In the genomic region with DNA sequence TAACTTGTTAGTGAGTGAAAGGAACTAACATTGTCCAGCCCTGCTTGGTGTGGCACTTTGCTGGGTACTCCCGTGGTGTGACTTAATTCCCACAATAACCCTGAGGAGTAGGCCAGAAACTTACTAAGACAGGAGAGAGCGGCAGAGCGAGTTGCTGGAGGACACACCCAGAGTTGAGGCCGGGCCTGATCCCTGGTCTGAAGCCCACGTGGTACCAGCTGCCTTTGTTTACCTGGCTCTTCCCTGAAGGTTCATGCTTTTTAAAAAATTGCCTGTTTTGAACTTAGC, we compare ENCODE assay signal across 8 cellular contexts. TPM values are rescaled to one million over a fixed set of nuclear protein-coding genes. Genes with fewer than 3 reads are reported as not detected.
DNase-seq lines count a peak whose midpoint lies in the region; ATAC-seq and TF ChIP-seq lines count a peak whose summit lies in the region.

No MANE protein-coding gene starts in this region.

- H3K36me3 Mint-ChIP-seq in activated T-cell treated with anti-CD3 and anti-CD28 coated beads, Interleukin-2, amount 50 U/mL, for 72 hours (ENCODE audit: insufficient read depth in 2 of 2) = no peaks in the 10 kb centered on the region

- peak overlapping the region; percentile 96 for H2AFZ ChIP-seq in OCI-LY7 (ENCODE audit: low read length)

- H3K4me3 ChIP-seq in OCI-LY7 (ENCODE audit: low read depth, low read length, poor library complexity, severe bottlenecking) (peak overlapping the region; percentile 90), lung (peak overlapping the region; percentile 80), upper lobe of left lung (peak overlapping the region; percentile 71 to 99 (median 95))

- peak overlapping the region; percentile 80 for H3K4me2 ChIP-seq in OCI-LY7 (ENCODE audit: low read length)

- peak in 1 of 2 donors; percentile 13 for DNase-seq in activated T-cell treated with anti-CD3 and anti-CD28 coated beads, Interleukin-2, amount 50 U/mL, for 72 hours
- DNase-seq in activated T-cell treated with anti-CD3 and anti-CD28 coated beads, Interleukin-2, amount 50 U/mL, for 1 hour = no peak
- DNase-seq in OCI-LY7 (ENCODE audit: low spot score) = peak; percentile 36
- peak; percentile 29 for DNase-seq in dedifferentiated amniotic fluid mesenchymal stem cell (ENCODE audit: extremely low spot score)
- no peak for DNase-seq in lung (ENCODE audit: low spot score)
- peak in 1 of 2 donors; percentile 65 for DNase-seq in upper lobe of left lung
- DNase-seq in NCI-H2029 treated with DMSO at 0.1 percent for 48 hours (lab: John Stamatoyannopoulos, UW) = no peak
- no peak for DNase-seq in UCSD-AML1 (lab: John Stamatoyannopoulos, UW; ENCODE audit: unreplicated experiment)

- intact Hi-C loops in OCI-LY7 (cut with micrococcal nuclease; ENCODE audit: unreplicated experiment) = no loop called here

- no peaks in the 10 kb centered on the region for H4K20me1 ChIP-seq in OCI-LY7 (ENCODE audit: insufficient read depth, low read length)

- H3K27ac ChIP-seq in OCI-LY7 (ENCODE audit: low read depth, low read length, poor library complexity, severe bottlenecking) (peak overlapping the region; percentile 46), lung (ENCODE audit: low read depth in 1 of 2, low read length in 1 of 2) (peak overlapping the region; percentile 94 to 97), upper lobe of left lung (peak overlapping the region; percentile 87 to 96 (median 92))

- no peak for TF ChIP-seq POLR2A in upper lobe of left lung (IDR thresholded peaks at IDR 0.05)

- BruUV-seq in OCI-LY7 (replicated peaks; lab: Mats Ljungman, UMichigan) = no TSS peak

- H3K27me3 Mint-ChIP-seq in activated T-cell treated with anti-CD3 and anti-CD28 coated beads, Interleukin-2, amount 50 U/mL, for 72 hours (ENCODE audit: low read depth) = peaks cover 12% of the 10 kb centered on the region

- peaks cover 10% of the 10 kb centered on the region for H3K4me1 Mint-ChIP-seq in activated T-cell treated with anti-CD3 and anti-CD28 coated beads, Interleukin-2, amount 50 U/mL, for 72 hours (ENCODE audit: low read depth)

- CTCF ChIA-PET in OCI-LY7 (lab: Charles Lee; ENCODE audit: unreplicated experiment) = no interaction called here

- H3K27me3 ChIP-seq in lung (ENCODE audit: control insufficient read depth, insufficient read depth) (no peaks in the 10 kb centered on the region), upper lobe of left lung (no peaks in the 10 kb centered on the region)

- TF ChIP-seq EP300 in upper lobe of left lung (IDR thresholded peaks at IDR 0.05) = no peak

- H3K4me3 Mint-ChIP-seq in activated T-cell treated with anti-CD3 and anti-CD28 coated beads, Interleukin-2, amount 50 U/mL, for 72 hours = peak overlapping the region; percentile 88

- peaks cover 6% of the 10 kb centered on the region; the same call in 1 of the 2 replicates for H3K79me2 ChIP-seq in OCI-LY7 (ENCODE audit: insufficient read depth, low read depth, low read length)

- H3K27ac Mint-ChIP-seq in activated T-cell treated with anti-CD3 and anti-CD28 coated beads, Interleukin-2, amount 50 U/mL, for 72 hours = no peak overlapping the region

- POLR2A ChIA-PET in OCI-LY7 (lab: Charles Lee) = interaction anchor here (0.7 to 0.8 kb wide), 3 partner anchors 24 to 491 kb away, joined by 3 read pairs; a partner anchor contains a TSS

- WGBS in lung, 2 donors = 0% methylated on average over 5 of the region's 5 CpGs
- 0 to 4% methylated on average over 4 to 5 of the region's 5 CpGs for WGBS in upper lobe of left lung, 2 donors

- H3K4me1 ChIP-seq in OCI-LY7 (ENCODE audit: insufficient read depth, low read length, poor library complexity, severe bottlenecking) (peaks cover 13% of the 10 kb centered on the region), lung (ENCODE audit: control insufficient read depth in 2 of 2, insufficient read depth in 2 of 2, low read length in 2 of 2) (peaks cover 0 to 34% of the 10 kb centered on the region in 2 donors), upper lobe of left lung (peaks cover 53 to 72% (median 64%) of the 10 kb centered on the region in 4 donors)

- no peaks in the 10 kb centered on the region for H3K9me2 ChIP-seq in OCI-LY7 (ENCODE audit: insufficient read depth, low read length)

- H3K36me3 ChIP-seq in OCI-LY7 (ENCODE audit: insufficient read depth, low read length) (no peaks in the 10 kb centered on the region), lung (ENCODE audit: control insufficient read depth in 2 of 2, insufficient read depth in 2 of 2, low read length in 2 of 2) (peaks cover 0 to 18% of the 10 kb centered on the region in 2 donors), upper lobe of left lung (peaks cover 0 to 25% (median 10%) of the 10 kb centered on the region in 4 donors)

- no peak for ATAC-seq in activated T-cell treated with anti-CD3 and anti-CD28 coated beads, Interleukin-2, amount 50 U/mL, for 72 hours (replicated peaks in 1 of 2)
- ATAC-seq in lung (ENCODE audit: insufficient read depth, low FRiP score) = no peak
- peak in 1 of 2 donors; percentile 29 for ATAC-seq in upper lobe of left lung (ENCODE audit: low FRiP score in 2 of 2)

- H3K9me3 ChIP-seq in OCI-LY7 (ENCODE audit: low read length) (no peaks in the 10 kb centered on the region), lung (ENCODE audit: control insufficient read depth in 2 of 2, insufficient read depth in 1 of 2, low read length in 1 of 2) (no peaks in the 10 kb centered on the region), upper lobe of left lung (no peaks in the 10 kb centered on the region)

- no peaks in the 10 kb centered on the region for H3K9me3 Mint-ChIP-seq in activated T-cell treated with anti-CD3 and anti-CD28 coated beads, Interleukin-2, amount 50 U/mL, for 72 hours

- TF ChIP-seq CTCF in OCI-LY7 (conservative IDR thresholded peaks at IDR 0.05; ENCODE audit: low read length) (no peak), lung (IDR thresholded peaks at IDR 0.05; ENCODE audit: control extremely low read depth, extremely low read depth) (no peak), upper lobe of left lung (IDR thresholded peaks at IDR 0.05) (no peak)

RNA-seq across cellular contexts. Expression of a gene that starts 0.6 kb away (rescaled TPM):
- total RNA-seq in activated T-cell treated with anti-CD3 and anti-CD28 coated beads, Interleukin-2, amount 50 U/mL, for 72 hours = 10 to 100 TPM; 14.2 to 28.1 TPM
- total RNA-seq in OCI-LY7 (2014; rRNA removed; shearing (Covaris generic)) = 105 and 124 TPM in 2 replicates
- 61.8 and 67.2 TPM in 2 replicates for total RNA-seq in OCI-LY7 (2022)
- total RNA-seq in lung = 10 to 100 TPM; 59.2 to 72.6 TPM
- polyA plus RNA-seq in lung = 100 to 1,000 TPM in 1 of 2 donors, 10 to 100 TPM in 1; 70.7 to 247 TPM
- total RNA-seq in upper lobe of left lung = 100 to 1,000 TPM in 5 of 6 donors, 10 to 100 TPM in 1; 80.8 to 183 (median 135) TPM

RNA-seq across cellular contexts. Expression of a gene that starts 0.9 kb away (rescaled TPM):
- 1 to 10 TPM; 3.5 to 6.7 TPM for total RNA-seq in activated T-cell treated with anti-CD3 and anti-CD28 coated beads, Interleukin-2, amount 50 U/mL, for 72 hours
- 36.0 and 37.6 TPM in 2 replicates for total RNA-seq in OCI-LY7 (2014; rRNA removed; shearing (Covaris generic))
- total RNA-seq in OCI-LY7 (2022) (37.6 and 41.5 TPM in 2 replicates), lung (10 to 100 TPM; 30.2 to 63.7 TPM), upper lobe of left lung (10 to 100 TPM; 43.0 to 78.1 (median 70.2) TPM)
- polyA plus RNA-seq in lung = 100 to 1,000 TPM in 1 of 2 donors, 10 to 100 TPM in 1; 49.8 to 107 TPM

RNA-seq across cellular contexts. Expression of a gene that starts 31.4 kb away (rescaled TPM):
- 10 to 100 TPM; 27.9 to 30.1 TPM for total RNA-seq in activated T-cell treated with anti-CD3 and anti-CD28 coated beads, Interleukin-2, amount 50 U/mL, for 72 hours
- total RNA-seq in OCI-LY7 (2014; rRNA removed; shearing (Covaris generic)) = 17.7 and 20.3 TPM in 2 replicates
- total RNA-seq in OCI-LY7 (2022) (21.7 and 22.0 TPM in 2 replicates), lung (10 to 100 TPM in 1 of 2 donors, 1 to 10 TPM in 1; 9.7 to 26.0 TPM), upper lobe of left lung (10 to 100 TPM in 5 of 6 donors, 1 to 10 TPM in 1; 9.0 to 30.4 (median 23.2) TPM)
- polyA plus RNA-seq in lung = 10 to 100 TPM; 15.1 to 21.6 TPM

Comparison
In these comparisons a context has a peak if more than half of its experiments do, and no peak if none do; other contexts are left out.
1. DNase-seq: peak in OCI-LY7 (single experiment) and dedifferentiated amniotic fluid mesenchymal stem cell (single experiment); none in activated T-cell treated with anti-CD3 and anti-CD28 coated beads, Interleukin-2, amount 50 U/mL, for 1 hour (single experiment), lung (single experiment), NCI-H2029 treated with DMSO at 0.1 percent for 48 hours (single experiment) and UCSD-AML1 (single experiment).
2. RNA of a gene that starts 0.9 kb away (total RNA-seq): 43.0 to 78.1 TPM in upper lobe of left lung, 30.2 to 63.7 TPM in lung and 36.0 to 41.5 TPM in OCI-LY7; 3.5 to 6.7 TPM in activated T-cell treated with anti-CD3 and anti-CD28 coated beads, Interleukin-2, amount 50 U/mL, for 72 hours; every median in the first group is over 4 times any median in the second.
3. Peak in every context shown above with its lines, with median percentiles within 50 percentile points of each other: H3K27ac ChIP-seq and H3K4me3 ChIP-seq.